In genomic region chr1:216034506-216034905, GRCh38 we compare ENCODE assay signal across 14 cellular contexts.
DNase-seq lines count a peak whose midpoint lies in the region; ATAC-seq and TF ChIP-seq lines count a peak whose summit lies in the region.
"Had no signal": no experiment of that assay in that cellular context is flagged by ENCODE, and none has a peak within 500 bp of the region (broad histone marks: within the 10 kb centered on the region; RNA-seq: fewer than 3 reads in every experiment).

No MANE protein-coding gene starts in this region.

- POLR2A ChIA-PET in SK-N-SH (lab: Yijun Ruan, JAX): no interaction called here

- CTCF ChIA-PET in SK-N-SH (lab: Yijun Ruan, JAX): no interaction called here

- TF ChIP-seq EP300 in SK-N-SH (IDR thresholded peaks at IDR 0.05; ENCODE audit: borderline replicate concordance in 1 of 2, low read depth in 1 of 2, low read length in 1 of 2): no peak

- H4K91ac ChIP-seq in mesenchymal stem cell (ENCODE audit: low read length): no peak overlapping the region

- H4K8ac ChIP-seq in mesenchymal stem cell (ENCODE audit: low read length): no peak overlapping the region

- no peaks in the 10 kb centered on the region for H3K79me1 ChIP-seq in mesenchymal stem cell (replicated peaks; ENCODE audit: low read length, poor library complexity, severe bottlenecking)

- WGBS in SK-N-SH (ENCODE audit: low lambda C conversion rate): 48% methylated on average over 3 of the region's 3 CpGs
- WGBS in mesenchymal stem cell: 64% methylated on average over 3 of the region's 3 CpGs

- no peak overlapping the region for H2BK120ac ChIP-seq in mesenchymal stem cell (ENCODE audit: low read depth, low read length)

- H4K20me1 ChIP-seq in SK-N-SH (ENCODE audit: insufficient read depth): no peaks in the 10 kb centered on the region

- H3K9me2 ChIP-seq in SK-N-SH: no peaks in the 10 kb centered on the region

- H3K36me3 ChIP-seq in SK-N-SH (replicated peaks in 1 of 2; ENCODE audit: control insufficient read depth in 1 of 2, insufficient read depth in 2 of 2, low read length in 1 of 2) (no peaks in the 10 kb centered on the region), mesenchymal stem cell (ENCODE audit: control insufficient read depth in 1 of 2, insufficient read depth in 2 of 2, low read depth in 1 of 2, low read length in 2 of 2) (no peaks in the 10 kb centered on the region)
- H3K36me3 ChIP-seq: ascending aorta, vagina had no signal

- H2AK5ac ChIP-seq in mesenchymal stem cell (ENCODE audit: low read length, severe bottlenecking): no peak overlapping the region

- H3K4me3 ChIP-seq in SK-N-SH (ENCODE audit: low read depth in 2 of 2, low read length in 1 of 2) (no peak overlapping the region), mesenchymal stem cell (ENCODE audit: insufficient read depth in 1 of 2, low read depth in 1 of 2, low read length in 2 of 2) (no peak overlapping the region)
- H3K4me3 ChIP-seq: ascending aorta, vagina had no signal

- no peaks in the 10 kb centered on the region for H3F3A ChIP-seq in SK-N-SH (replicated peaks; ENCODE audit: insufficient read depth)

- no peak for ATAC-seq in GM21423 (IDR thresholded peaks at IDR 0.05; ENCODE audit: unreplicated experiment)
- no peak for ATAC-seq in Right ventricle myocardium inferior
- ATAC-seq: naive thymus-derived CD4-positive, alpha-beta T cell had no signal

- no peak overlapping the region for H2BK15ac ChIP-seq in mesenchymal stem cell (ENCODE audit: low read depth, poor library complexity, severe bottlenecking)

- H3K4me2 ChIP-seq in SK-N-SH (no peak overlapping the region), mesenchymal stem cell (ENCODE audit: low read length, poor library complexity, severe bottlenecking) (no peak overlapping the region)

- H3K27ac ChIP-seq in SK-N-SH (ENCODE audit: low read depth in 2 of 2, low read length in 1 of 2) (no peak overlapping the region), mesenchymal stem cell (ENCODE audit: low read length, poor library complexity, severe bottlenecking) (no peak overlapping the region)
- H3K27ac ChIP-seq: ascending aorta, vagina had no signal

- no peak overlapping the region for H2BK12ac ChIP-seq in mesenchymal stem cell (ENCODE audit: low read length in 2 of 2)

- DNase-seq in DMS53 (lab: John Stamatoyannopoulos, UW): peak; percentile 71
- peak; percentile 33 for DNase-seq in HT-29 (ENCODE audit: low spot score)
- DNase-seq in SK-N-SH: no peak
- DNase-seq in mesenchymal stem cell: peak; percentile 5
- no peak for DNase-seq in NCI-H146 treated with DMSO at 0.1 percent for 48 hours (lab: John Stamatoyannopoulos, UW; ENCODE audit: unreplicated experiment)
- DNase-seq in dermis blood vessel endothelial cell: no peak
- DNase-seq in Right ventricle myocardium inferior (ENCODE audit: missing footprints): no peak
- DNase-seq: activated CD4-positive, alpha-beta T cell treated with anti-CD3 and anti-CD28 coated beads for 48 hours; GDM1; naive thymus-derived CD4-positive, alpha-beta T cell; NCI-H774 had no signal

- H3K27me3 ChIP-seq in SK-N-SH (ENCODE audit: insufficient read depth): no peaks in the 10 kb centered on the region
- H3K27me3 ChIP-seq in mesenchymal stem cell (ENCODE audit: control insufficient read depth in 1 of 2, insufficient read depth in 1 of 2, low read length in 2 of 2): no peaks in the 10 kb centered on the region
- H3K27me3 ChIP-seq: ascending aorta, vagina had no signal

- no peak overlapping the region for H2BK5ac ChIP-seq in mesenchymal stem cell (ENCODE audit: low read depth, low read length, poor library complexity, severe bottlenecking)

- TF ChIP-seq CTCF in SK-N-SH (IDR thresholded peaks at IDR 0.05): peak; percentile 32; the same call in 1 of the 2 replicates

- H3K18ac ChIP-seq in mesenchymal stem cell (ENCODE audit: low read depth in 1 of 2, low read length in 2 of 2): no peak overlapping the region

- H3K4ac ChIP-seq in mesenchymal stem cell (ENCODE audit: low read depth in 1 of 2, low read length in 2 of 2): no peak overlapping the region

- H3K4me1 ChIP-seq in SK-N-SH (ENCODE audit: control insufficient read depth in 1 of 2, insufficient read depth in 2 of 2, low read depth in 1 of 2, low read length in 1 of 2): no peaks in the 10 kb centered on the region
- H3K4me1 ChIP-seq in mesenchymal stem cell (ENCODE audit: control insufficient read depth, insufficient read depth, low read depth, low read length): peaks cover 2% of the 10 kb centered on the region
- H3K4me1 ChIP-seq: ascending aorta, vagina had no signal

- no peaks in the 10 kb centered on the region for H3K79me2 ChIP-seq in SK-N-SH (ENCODE audit: insufficient read depth)

- no peak overlapping the region for H3K14ac ChIP-seq in mesenchymal stem cell (ENCODE audit: low read length in 2 of 2)

- H2AFZ ChIP-seq in SK-N-SH (ENCODE audit: low read depth) (no peak overlapping the region), mesenchymal stem cell (ENCODE audit: low read depth, low read length) (no peak overlapping the region)

- H3K9ac ChIP-seq in SK-N-SH (no peak overlapping the region), mesenchymal stem cell (ENCODE audit: low read length) (no peak overlapping the region)

- intact Hi-C loops in Right ventricle myocardium inferior (cut with DNase I): no loop called here

- peak; percentile 64 for TF ChIP-seq RAD21 in SK-N-SH (IDR thresholded peaks at IDR 0.05; ENCODE audit: low read length)

- H3K9me3 ChIP-seq in SK-N-SH (no peaks in the 10 kb centered on the region), mesenchymal stem cell (ENCODE audit: control insufficient read depth, low read length) (no peaks in the 10 kb centered on the region)
- H3K9me3 ChIP-seq: ascending aorta, vagina had no signal

- no peak overlapping the region for H3K23ac ChIP-seq in mesenchymal stem cell (ENCODE audit: low read length in 2 of 2)

TF ChIP-seq in SK-N-SH, 30 proteins besides CTCF, POLR2A, EP300 and RAD21:
- TF ChIP-seq PBX3 (IDR thresholded peaks at IDR 0.05) (no peak), FOSL2 (IDR thresholded peaks at IDR 0.05; ENCODE audit: borderline replicate concordance, low read depth) (no peak), SMC3 (IDR thresholded peaks at IDR 0.05; ENCODE audit: low read depth, low read length) (peak; percentile 43; the same call in 1 of the 2 replicates), TEAD4 (IDR thresholded peaks at IDR 0.05; ENCODE audit: borderline replicate concordance, insufficient read depth) (no peak), FOXJ3 (CRISPR knock-in tag; IDR thresholded peaks at IDR 0.05) (no peak), RXRA (IDR thresholded peaks at IDR 0.05; ENCODE audit: borderline replicate concordance, low read depth) (no peak)

Comparison
In these comparisons a context has a peak if more than half of its experiments do, and no peak if none do; other contexts are left out.
1. DNase-seq: peak in DMS53 (single experiment), HT-29 (single experiment) and mesenchymal stem cell (single experiment); none in SK-N-SH (single experiment), NCI-H146 treated with DMSO at 0.1 percent for 48 hours (single experiment), dermis blood vessel endothelial cell (single experiment) and Right ventricle myocardium inferior (single experiment).